In the genomic region with DNA sequence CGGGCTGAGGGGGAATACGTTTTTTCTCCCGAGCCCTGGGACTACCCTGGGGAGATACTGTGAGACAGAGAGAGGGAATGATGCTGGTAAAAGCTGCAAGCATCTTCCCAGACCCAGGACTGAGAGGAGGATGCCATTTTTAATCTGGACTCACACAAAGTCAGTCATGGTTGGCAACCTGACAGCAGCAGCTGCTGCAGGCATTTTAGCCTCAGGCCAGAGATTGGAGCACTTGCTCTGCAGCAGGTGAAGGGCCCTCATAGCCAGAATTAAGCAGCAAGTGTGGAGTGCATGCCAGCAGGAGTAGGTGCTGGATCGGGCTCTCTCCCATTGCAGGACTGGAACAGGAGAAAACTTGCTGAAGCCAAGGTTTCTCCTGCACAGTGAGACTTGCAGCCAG, we compare ENCODE assay signal across 18 cellular contexts.
DNase-seq lines count a peak whose midpoint lies in the region; ATAC-seq, FAIRE-seq and TF ChIP-seq lines count a peak whose summit lies in the region.
"Had no signal": no experiment of that assay in that cellular context is flagged by ENCODE, and none has a peak within 500 bp of the region (broad histone marks: within the 10 kb centered on the region; RNA-seq: fewer than 3 reads in every experiment).

No MANE protein-coding gene starts in this region.

- H2AFZ ChIP-seq in HepG2 (ENCODE audit: low read length) (no peak overlapping the region), OCI-LY7 (ENCODE audit: low read length) (no peak overlapping the region)

- H3K4me1 ChIP-seq in HepG2 (ENCODE audit: insufficient read depth, low read length) (no peaks in the 10 kb centered on the region), right lobe of liver (no peaks in the 10 kb centered on the region), OCI-LY7 (ENCODE audit: insufficient read depth, low read length, poor library complexity, severe bottlenecking) (no peaks in the 10 kb centered on the region)
- H3K4me1 ChIP-seq: psoas muscle had no signal

- no peaks in the 10 kb centered on the region for H3K36me3 Mint-ChIP-seq in activated T-helper 2 cell treated with anti-CD3 and anti-CD28 coated beads, Interferon-gamma antibody, Interleukin-2, Interleukin-4, amounts not matched to agents 10 μg/mL and 5 μg/mL and 100 μg/mL, durations not matched to agents 14 hours and 24 hours and 36 hours (ENCODE audit: low read depth)
- H3K36me3 Mint-ChIP-seq: activated naive CD4-positive, alpha-beta T cell treated with anti-CD3 and anti-CD28 coated beads, Interleukin-2, amount 50 U/mL, for 72 hours had no signal

- H3K9ac ChIP-seq in HepG2 (ENCODE audit: insufficient read depth, low read depth, low read length), result no peak overlapping the region

- DNase-seq in HepG2 (ENCODE audit: low spot score) (no peak), right lobe of liver (no peak), NCI-H446 treated with DMSO at 0.1 percent for 48 hours (lab: John Stamatoyannopoulos, UW) (peak; percentile 46), inferior parietal cortex (ENCODE audit: extremely low spot score) (peak; percentile 51), KBM-7 (no peak), OCI-LY7 (ENCODE audit: low spot score) (no peak)
- DNase-seq in activated T-helper 2 cell treated with anti-CD3 and anti-CD28 coated beads, Interferon-gamma antibody, Interleukin-2, Interleukin-4, amounts not matched to agents 10 μg/mL and 5 μg/mL and 100 μg/mL, durations not matched to agents 14 hours and 24 hours and 36 hours (ENCODE audit: low spot score), result no peak
- DNase-seq: kidney; MV-4-11; psoas muscle; stimulated activated CD4-positive, alpha-beta T cell treated with anti-CD3 and anti-CD28 coated beads, Interleukin-15, amount 100 ng/mL, for 24 hours; WERI-Rb-1 had no signal

- CTCF ChIA-PET in HepG2 (lab: Yijun Ruan, JAX; ENCODE audit: low intra/inter-chr PET ratio, low total read pairs), result no interaction called here
- CTCF ChIA-PET in OCI-LY7 (lab: Charles Lee; ENCODE audit: unreplicated experiment), result no interaction called here

- no peak for TF ChIP-seq EP300 in HepG2 (IDR thresholded peaks at IDR 0.05; ENCODE audit: low read depth in 2 of 2, low read length in 2 of 2)
- no peak for TF ChIP-seq EP300 in HepG2 (CRISPR knock-in tag; IDR thresholded peaks at IDR 0.05; ENCODE audit: borderline replicate concordance)

- H3K79me2 ChIP-seq in HepG2 (ENCODE audit: insufficient read depth, low read length) (no peaks in the 10 kb centered on the region), OCI-LY7 (ENCODE audit: insufficient read depth, low read depth, low read length) (no peaks in the 10 kb centered on the region)

- no peaks in the 10 kb centered on the region; the same call in 1 of the 2 replicates for H3K9me2 ChIP-seq in OCI-LY7 (ENCODE audit: insufficient read depth, low read length)

- no peak overlapping the region for H3K4me2 ChIP-seq in HepG2 (ENCODE audit: low read depth, low read length)
- H3K4me2 ChIP-seq in OCI-LY7 (ENCODE audit: low read length), result no peak overlapping the region

- no peak for FAIRE-seq in HepG2 (lab: Jason Lieb, UNC)
- FAIRE-seq: endometrium, GM12892, HTR-8/SVneo, kidney had no signal

- WGBS in HepG2 (ENCODE audit: low lambda C conversion rate), result 0% methylated on average over 4 of the region's 4 CpGs
- no CpG with 5 or more reads among the region's 4 CpGs for WGBS in right lobe of liver (ENCODE audit: insufficient coverage, low coverage, low lambda C conversion rate, missing lambda C conversion rate)

- no peak overlapping the region for H3K27ac Mint-ChIP-seq in activated T-helper 2 cell treated with anti-CD3 and anti-CD28 coated beads, Interferon-gamma antibody, Interleukin-2, Interleukin-4, amounts not matched to agents 10 μg/mL and 5 μg/mL and 100 μg/mL, durations not matched to agents 14 hours and 24 hours and 36 hours
- H3K27ac Mint-ChIP-seq: activated naive CD4-positive, alpha-beta T cell treated with anti-CD3 and anti-CD28 coated beads, Interleukin-2, amount 50 U/mL, for 72 hours had no signal

- no peaks in the 10 kb centered on the region for H3K36me3 ChIP-seq in HepG2 (replicated peaks in 1 of 2; ENCODE audit: control insufficient read depth in 1 of 2, insufficient read depth in 2 of 2, low read length in 2 of 2)
- no peaks in the 10 kb centered on the region for H3K36me3 ChIP-seq in right lobe of liver
- no peaks in the 10 kb centered on the region for H3K36me3 ChIP-seq in OCI-LY7 (ENCODE audit: insufficient read depth, low read length)
- H3K36me3 ChIP-seq: thoracic aorta, WERI-Rb-1 had no signal

- H3K9me3 ChIP-seq in HepG2 (ENCODE audit: low read length) (peaks cover 12% of the 10 kb centered on the region), right lobe of liver (no peaks in the 10 kb centered on the region), OCI-LY7 (ENCODE audit: low read length) (no peaks in the 10 kb centered on the region)
- H3K9me3 ChIP-seq: psoas muscle, thoracic aorta had no signal

- H3K9me3 Mint-ChIP-seq in activated T-helper 2 cell treated with anti-CD3 and anti-CD28 coated beads, Interferon-gamma antibody, Interleukin-2, Interleukin-4, amounts not matched to agents 10 μg/mL and 5 μg/mL and 100 μg/mL, durations not matched to agents 14 hours and 24 hours and 36 hours, result peaks cover 5% of the 10 kb centered on the region

- in situ Hi-C loops in HepG2 (cut with HindIII; ENCODE audit: extremely low pct_ligation_motif_present, low pct_unique_long_range_greater_than_20kb), result no loop called here
- in situ Hi-C loops in KBM-7 (cut with MboI; ENCODE audit: low pct_unique_long_range_greater_than_20kb, low sequenced_read_pairs), result no loop called here

- ATAC-seq in HepG2 (peak; percentile 34), right lobe of liver (no peak), HG02852 (IDR thresholded peaks at IDR 0.05; ENCODE audit: unreplicated experiment) (no peak)
- ATAC-seq: activated naive CD4-positive, alpha-beta T cell treated with anti-CD3 and anti-CD28 coated beads, Interleukin-2, amount 50 U/mL, for 72 hours; psoas muscle had no signal

- TF ChIP-seq CTCF in HepG2 (CRISPR knock-in tag; IDR thresholded peaks at IDR 0.05) (no peak), right lobe of liver (IDR thresholded peaks at IDR 0.05) (no peak), OCI-LY7 (conservative IDR thresholded peaks at IDR 0.05; ENCODE audit: low read length) (no peak)

- H3K27me3 Mint-ChIP-seq in activated T-helper 2 cell treated with anti-CD3 and anti-CD28 coated beads, Interferon-gamma antibody, Interleukin-2, Interleukin-4, amounts not matched to agents 10 μg/mL and 5 μg/mL and 100 μg/mL, durations not matched to agents 14 hours and 24 hours and 36 hours (ENCODE audit: low read depth), result no peaks in the 10 kb centered on the region

- no peaks in the 10 kb centered on the region for H3K4me1 Mint-ChIP-seq in activated T-helper 2 cell treated with anti-CD3 and anti-CD28 coated beads, Interferon-gamma antibody, Interleukin-2, Interleukin-4, amounts not matched to agents 10 μg/mL and 5 μg/mL and 100 μg/mL, durations not matched to agents 14 hours and 24 hours and 36 hours (ENCODE audit: low read depth)

- H3K27me3 ChIP-seq in HepG2 (ENCODE audit: control insufficient read depth in 1 of 2, insufficient read depth in 2 of 2, low read length in 2 of 2) (no peaks in the 10 kb centered on the region), right lobe of liver (no peaks in the 10 kb centered on the region)

- BruUV-seq in HepG2 (replicated peaks; lab: Mats Ljungman, UMichigan) (no TSS peak), OCI-LY7 (replicated peaks; lab: Mats Ljungman, UMichigan) (no TSS peak)

- H3K4me3 ChIP-seq in HepG2 (replicated peaks in 1 of 3; ENCODE audit: insufficient read depth in 1 of 3, low read depth in 2 of 3, low read length in 3 of 3) (no peak overlapping the region), right lobe of liver (no peak overlapping the region), OCI-LY7 (ENCODE audit: low read depth, low read length, poor library complexity, severe bottlenecking) (no peak overlapping the region)
- H3K4me3 ChIP-seq: psoas muscle, thoracic aorta had no signal

- intact Hi-C loops in HepG2 (cut with micrococcal nuclease; ENCODE audit: unreplicated experiment), result no loop called here
- intact Hi-C loops in right lobe of liver (cut with DNase I), result no loop called here
- intact Hi-C loops in activated T-helper 2 cell treated with anti-CD3 and anti-CD28 coated beads, Interferon-gamma antibody, Interleukin-2, Interleukin-4, amounts not matched to agents 10 μg/mL and 5 μg/mL and 100 μg/mL, durations not matched to agents 14 hours and 24 hours and 36 hours (cut with micrococcal nuclease), result no loop called here
- intact Hi-C loops in OCI-LY7 (cut with micrococcal nuclease; ENCODE audit: unreplicated experiment), result loop anchor here (10.0 kb wide), 1 partner anchor 712 kb away; no protein-coding TSS in a partner anchor

- H3K27ac ChIP-seq in HepG2 (ENCODE audit: extremely low read length, insufficient read depth, low read length) (no peak overlapping the region), right lobe of liver (no peak overlapping the region), OCI-LY7 (ENCODE audit: low read depth, low read length, poor library complexity, severe bottlenecking) (no peak overlapping the region)
- H3K27ac ChIP-seq: psoas muscle, thoracic aorta, WERI-Rb-1 had no signal

- TF ChIP-seq RAD21 in HepG2 (CRISPR knock-in tag; IDR thresholded peaks at IDR 0.05), result no peak

- POLR2A ChIA-PET in HepG2 (lab: Yijun Ruan, JAX), result no interaction called here
- POLR2A ChIA-PET in OCI-LY7 (lab: Charles Lee), result no interaction called here

- TF ChIP-seq POLR2A in HepG2 (IDR thresholded peaks at IDR 0.05; ENCODE audit: insufficient read depth in 1 of 2, low read depth in 2 of 2, low read length in 2 of 2) (no peak), right lobe of liver (IDR thresholded peaks at IDR 0.05) (no peak)

- no peaks in the 10 kb centered on the region for H4K20me1 ChIP-seq in HepG2 (ENCODE audit: insufficient read depth, low read length)
- no peaks in the 10 kb centered on the region for H4K20me1 ChIP-seq in OCI-LY7 (ENCODE audit: insufficient read depth, low read length)

- no peak overlapping the region for H3K4me3 Mint-ChIP-seq in activated T-helper 2 cell treated with anti-CD3 and anti-CD28 coated beads, Interferon-gamma antibody, Interleukin-2, Interleukin-4, amounts not matched to agents 10 μg/mL and 5 μg/mL and 100 μg/mL, durations not matched to agents 14 hours and 24 hours and 36 hours (ENCODE audit: low read depth)

TF ChIP-seq in HepG2, 621 proteins besides CTCF, POLR2A, EP300 and RAD21 (continues in another document):
- TF ChIP-seq ZC3H13 (CRISPR knock-in tag; IDR thresholded peaks at IDR 0.05) (no peak), MXD4 (CRISPR knock-in tag; IDR thresholded peaks at IDR 0.05) (no peak)
- TF ChIP-seq, protein P1, sequence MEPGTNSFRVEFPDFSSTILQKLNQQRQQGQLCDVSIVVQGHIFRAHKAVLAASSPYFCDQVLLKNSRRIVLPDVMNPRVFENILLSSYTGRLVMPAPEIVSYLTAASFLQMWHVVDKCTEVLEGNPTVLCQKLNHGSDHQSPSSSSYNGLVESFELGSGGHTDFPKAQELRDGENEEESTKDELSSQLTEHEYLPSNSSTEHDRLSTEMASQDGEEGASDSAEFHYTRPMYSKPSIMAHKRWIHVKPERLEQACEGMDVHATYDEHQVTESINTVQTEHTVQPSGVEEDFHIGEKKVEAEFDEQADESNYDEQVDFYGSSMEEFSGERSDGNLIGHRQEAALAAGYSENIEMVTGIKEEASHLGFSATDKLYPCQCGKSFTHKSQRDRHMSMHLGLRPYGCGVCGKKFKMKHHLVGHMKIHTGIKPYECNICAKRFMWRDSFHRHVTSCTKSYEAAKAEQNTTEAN (CRISPR knock-in tag; conservative IDR thresholded peaks at IDR 0.05), result no peak

Comparison
In these comparisons a context has a peak if more than half of its experiments do, and no peak if none do; other contexts are left out.
1. DNase-seq: peak in NCI-H446 treated with DMSO at 0.1 percent for 48 hours (single experiment) and inferior parietal cortex (single experiment); none in HepG2 (single experiment), right lobe of liver (0 of 3), KBM-7 (single experiment), activated T-helper 2 cell treated with anti-CD3 and anti-CD28 coated beads, Interferon-gamma antibody, Interleukin-2, Interleukin-4, amounts not matched to agents 10 μg/mL and 5 μg/mL and 100 μg/mL, durations not matched to agents 14 hours and 24 hours and 36 hours (single experiment) and OCI-LY7 (single experiment).